In the genomic region with DNA sequence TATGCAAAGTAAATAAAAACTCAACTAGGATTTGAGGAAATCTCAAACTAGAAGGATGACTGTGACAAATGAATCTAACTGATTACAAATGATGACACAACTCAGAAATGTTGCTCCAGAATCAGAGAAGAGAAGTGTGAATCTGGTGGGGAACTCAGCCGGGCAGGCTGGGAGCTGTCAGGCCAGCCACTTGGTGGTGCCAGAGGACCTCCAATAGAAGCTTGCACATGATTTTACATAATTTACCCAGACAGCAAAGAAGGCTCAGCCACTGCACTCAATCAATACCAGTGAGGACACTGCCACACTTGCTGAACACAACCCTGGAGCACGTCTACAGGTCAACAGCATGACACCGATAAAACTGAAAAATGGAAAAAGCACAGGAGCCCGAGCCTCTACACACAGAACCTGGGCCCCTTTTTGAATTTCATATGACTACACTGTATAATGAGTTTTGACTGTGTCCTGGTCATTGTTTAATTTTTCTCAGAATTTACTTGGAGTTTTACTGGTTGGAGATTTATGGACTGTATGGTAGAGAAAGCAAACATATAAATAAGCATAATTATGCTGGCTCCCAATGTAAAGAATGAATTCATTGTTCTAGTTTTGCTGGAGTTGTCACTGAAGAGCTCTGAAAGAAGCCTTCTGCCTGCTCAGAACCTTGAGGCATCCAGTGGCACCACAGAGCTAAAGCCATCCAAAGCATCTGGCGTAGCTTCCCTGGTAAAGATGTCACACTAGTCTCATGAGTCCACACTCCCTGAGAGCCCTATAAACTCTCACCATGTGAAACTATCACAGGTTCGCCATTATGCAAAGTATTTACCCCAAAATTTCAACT, we compare ENCODE assay signal across 1 cellular context.
TF ChIP-seq lines count a peak whose summit lies in the region.

No MANE protein-coding gene starts in this region.

TF ChIP-seq in HepG2, 621 proteins besides CTCF, POLR2A, EP300 and RAD21 (continued from another document):
- TF ChIP-seq ZNF646 (CRISPR knock-in tag; IDR thresholded peaks at IDR 0.05) = peak; percentile 31; the same call in 1 of the 2 replicates
- TF ChIP-seq HMGXB4 (CRISPR knock-in tag; IDR thresholded peaks at IDR 0.05; ENCODE audit: borderline replicate concordance in 1 of 2, low read depth in 1 of 2) = peak in 1 of 2 experiments; percentile 58; a peak in 1 of 4 replicates
- no peak for TF ChIP-seq RFX5 (IDR thresholded peaks at IDR 0.05; ENCODE audit: low read depth, low read length)
- 0 out of 2 replicates have a peak, but pooled peaks have one; percentile 23 for TF ChIP-seq IRF2 (CRISPR knock-in tag; IDR thresholded peaks at IDR 0.05)
- no peak for TF ChIP-seq ZNF572 (CRISPR knock-in tag; IDR thresholded peaks at IDR 0.05)
- TF ChIP-seq ZNF501 (CRISPR knock-in tag; IDR thresholded peaks at IDR 0.05) = peak; percentile 42; the same call in 1 of the 2 replicates
- peak; percentile 42; the same call in 1 of the 2 replicates for TF ChIP-seq YEATS2 (CRISPR knock-in tag; IDR thresholded peaks at IDR 0.05; ENCODE audit: borderline replicate concordance)
- 0 out of 2 replicates have a peak, but pooled peaks have one; percentile 19 for TF ChIP-seq MAX (IDR thresholded peaks at IDR 0.05)
- TF ChIP-seq ZMYM4 (CRISPR knock-in tag; IDR thresholded peaks at IDR 0.05) = no peak
- TF ChIP-seq HNRNPK (IDR thresholded peaks at IDR 0.05; ENCODE audit: low read depth, low read length, poor library complexity, severe bottlenecking) = no peak
- peak in 1 of 2 experiments; percentile 81; a peak in 2 of 4 replicates for TF ChIP-seq ATF4 (CRISPR knock-in tag; IDR thresholded peaks at IDR 0.05)
- TF ChIP-seq MIXL1 (CRISPR knock-in tag; IDR thresholded peaks at IDR 0.05) = no peak
